Comparison of ENCODE assay signal across 13 cellular contexts in genomic region chr3:123318374-123318773, GRCh38.
A peak's percentile ranks its signal among the peaks of the same experiment; 100 is the strongest.
DNase-seq lines count a peak whose midpoint lies in the region; ATAC-seq, FAIRE-seq and TF ChIP-seq lines count a peak whose summit lies in the region.
"Had no signal": no experiment of that assay in that cellular context is flagged by ENCODE, and none has a peak within 500 bp of the region (broad histone marks: within the 10 kb centered on the region; RNA-seq: fewer than 3 reads in every experiment).

No MANE protein-coding gene starts in this region.

- H3K4me1 Mint-ChIP-seq in activated CD4-positive, alpha-beta T cell treated with anti-CD3 and anti-CD28 coated beads for 36 hours = no peaks in the 10 kb centered on the region
- H3K4me1 Mint-ChIP-seq in stimulated activated effector memory CD8-positive, alpha-beta T cell treated with anti-CD3 and anti-CD28 coated beads, Interleukin-12 subunit alpha, Interleukin-12 subunit beta, amount 100 ng/mL, for 72 hours = peaks cover 10% of the 10 kb centered on the region

- H2BK20ac ChIP-seq in H1 (ENCODE audit: low read length) = peak overlapping the region; percentile 91; the same call in 1 of the 2 replicates

- no peaks in the 10 kb centered on the region for H3K36me3 Mint-ChIP-seq in activated CD4-positive, alpha-beta T cell treated with anti-CD3 and anti-CD28 coated beads for 36 hours (ENCODE audit: low read depth)
- H3K36me3 Mint-ChIP-seq in stimulated activated effector memory CD8-positive, alpha-beta T cell treated with anti-CD3 and anti-CD28 coated beads, Interleukin-12 subunit alpha, Interleukin-12 subunit beta, amount 100 ng/mL, for 72 hours = no peaks in the 10 kb centered on the region
- H3K36me3 Mint-ChIP-seq: IgD-negative memory B cell had no signal

- no peaks in the 10 kb centered on the region for H3K79me1 ChIP-seq in H1 (ENCODE audit: low read depth, low read length)

- in situ Hi-C loops in GM23248 (cut with MboI) = no loop called here

- TF ChIP-seq POLR2A in H1 (IDR thresholded peaks at IDR 0.05; ENCODE audit: control extremely low read depth in 1 of 2, low read depth in 2 of 2, low read length in 2 of 2) = no peak

- TF ChIP-seq RAD21 in H1 (IDR thresholded peaks at IDR 0.05 in 1 of 2, conservative IDR thresholded peaks at IDR 0.05 in 1 of 2; ENCODE audit: low read depth in 2 of 2, low read length in 2 of 2) = no peak

- H3K4me3 ChIP-seq in BLaER1 (no peak overlapping the region), H1 (ENCODE audit: extremely low read depth in 1 of 4, insufficient read depth in 2 of 4, low read depth in 3 of 4, low read length in 4 of 4) (no peak overlapping the region), GM23248 (no peak overlapping the region)

- no peak for TF ChIP-seq EP300 in H1 (IDR thresholded peaks at IDR 0.05; ENCODE audit: borderline replicate concordance in 1 of 2, low read depth in 2 of 2, low read length in 2 of 2)

- H3K4me3 Mint-ChIP-seq in activated CD4-positive, alpha-beta T cell treated with anti-CD3 and anti-CD28 coated beads for 36 hours = no peak overlapping the region
- no peak overlapping the region for H3K4me3 Mint-ChIP-seq in stimulated activated effector memory CD8-positive, alpha-beta T cell treated with anti-CD3 and anti-CD28 coated beads, Interleukin-12 subunit alpha, Interleukin-12 subunit beta, amount 100 ng/mL, for 72 hours
- H3K4me3 Mint-ChIP-seq: CD4-positive, alpha-beta T cell; IgD-negative memory B cell had no signal

- H2BK15ac ChIP-seq in H1 (ENCODE audit: low read length) = peak overlapping the region; percentile 20; the same call in 1 of the 2 replicates

- no peak overlapping the region for H3K27ac Mint-ChIP-seq in activated CD4-positive, alpha-beta T cell treated with anti-CD3 and anti-CD28 coated beads for 36 hours
- peak overlapping the region; percentile 61 for H3K27ac Mint-ChIP-seq in stimulated activated effector memory CD8-positive, alpha-beta T cell treated with anti-CD3 and anti-CD28 coated beads, Interleukin-12 subunit alpha, Interleukin-12 subunit beta, amount 100 ng/mL, for 72 hours
- H3K27ac Mint-ChIP-seq: CD4-positive, alpha-beta T cell; IgD-negative memory B cell had no signal

- peaks cover 80% of the 10 kb centered on the region for H3K4me1 ChIP-seq in BLaER1
- H3K4me1 ChIP-seq in H1 (replicated peaks in 1 of 4; ENCODE audit: control insufficient read depth in 3 of 4, insufficient read depth in 4 of 4, low read length in 3 of 4) = peaks cover 19 to 39% (median 28%) of the 10 kb centered on the region in 4 experiments
- no peaks in the 10 kb centered on the region for H3K4me1 ChIP-seq in GM23248 (ENCODE audit: insufficient read depth)

- peak; percentile 51 for ATAC-seq in activated CD4-positive, alpha-beta T cell treated with anti-CD3 and anti-CD28 coated beads for 36 hours
- ATAC-seq in stimulated activated effector memory CD8-positive, alpha-beta T cell treated with anti-CD3 and anti-CD28 coated beads, Interleukin-12 subunit alpha, Interleukin-12 subunit beta, amount 100 ng/mL, for 72 hours = peak; percentile 52
- no peak for ATAC-seq in esophagus mucosa

- no peak overlapping the region for H2BK120ac ChIP-seq in H1 (replicated peaks; ENCODE audit: low read depth, low read length)

- no peak overlapping the region for H3K23ac ChIP-seq in H1 (ENCODE audit: insufficient read length)

- no peak for FAIRE-seq in H1 (lab: Jason Lieb, UNC)

- no peaks in the 10 kb centered on the region for H3K79me2 ChIP-seq in H1 (ENCODE audit: control insufficient read depth in 1 of 2, insufficient read depth in 2 of 2, low read length in 2 of 2)
- no peaks in the 10 kb centered on the region for H3K79me2 ChIP-seq in GM23248 (ENCODE audit: insufficient read depth)

- no peak overlapping the region for H4K8ac ChIP-seq in H1 (ENCODE audit: extremely low read depth, insufficient read depth, low read length)

- no peaks in the 10 kb centered on the region for H3F3A ChIP-seq in GM23248 (ENCODE audit: insufficient read depth)

- H4K91ac ChIP-seq in H1 (replicated peaks; ENCODE audit: insufficient read length, low read length) = peak overlapping the region; percentile 63

- no peak overlapping the region for H3K14ac ChIP-seq in H1 (ENCODE audit: insufficient read length)

- H3K4me2 ChIP-seq in BLaER1 = peak overlapping the region; percentile 46
- H3K4me2 ChIP-seq in H1 (ENCODE audit: insufficient read depth in 1 of 2, low read depth in 2 of 2, low read length in 2 of 2) = no peak overlapping the region
- no peak overlapping the region for H3K4me2 ChIP-seq in GM23248 (ENCODE audit: unreplicated experiment)

- H3K9me3 ChIP-seq in BLaER1 (no peaks in the 10 kb centered on the region), H1 (ENCODE audit: insufficient read depth in 2 of 2, low read depth in 1 of 2, low read length in 1 of 2) (no peaks in the 10 kb centered on the region), GM23248 (ENCODE audit: low read depth) (no peaks in the 10 kb centered on the region)

- CTCF ChIA-PET in activated CD4-positive, alpha-beta T cell treated with anti-CD3 and anti-CD28 coated beads for 36 hours (lab: Charles Lee) = interaction anchor here (0.9 kb wide), 1 partner anchor 265 kb away, joined by 3 read pairs; no protein-coding TSS in a partner anchor
- CTCF ChIA-PET in H1 (lab: Charles Lee; ENCODE audit: partially characterized antibody) = interaction anchor here (0.9 to 22.2 kb wide), 6 partner anchors 11 to 129 kb away, joined by 3 to 245 read pairs (median 5); no protein-coding TSS in a partner anchor

- H2BK5ac ChIP-seq in H1 (ENCODE audit: low read depth, low read length) = peak overlapping the region; percentile 47; the same call in 1 of the 2 replicates

- POLR2A ChIA-PET in activated CD4-positive, alpha-beta T cell treated with anti-CD3 and anti-CD28 coated beads for 36 hours (lab: Charles Lee) = no interaction called here
- POLR2A ChIA-PET in H1 (lab: Charles Lee; ENCODE audit: partially characterized antibody) = interaction anchor here (0.6 to 0.7 kb wide), 2 partner anchors 22 to 97 kb away, joined by 3 to 5 read pairs; no protein-coding TSS in a partner anchor

- no peak for TF ChIP-seq CTCF in H1 (IDR thresholded peaks at IDR 0.05; ENCODE audit: control extremely low read depth in 1 of 3, insufficient read depth in 1 of 3, low read depth in 1 of 3, low read length in 3 of 3)

- no peaks in the 10 kb centered on the region for H3K27me3 ChIP-seq in BLaER1
- no peaks in the 10 kb centered on the region; a peak in 1 of 7 replicates for H3K27me3 ChIP-seq in H1 (replicated peaks in 1 of 4; ENCODE audit: control insufficient read depth in 3 of 4, extremely low read depth in 1 of 4, insufficient read depth in 3 of 4, low read length in 3 of 4)
- H3K27me3 ChIP-seq in GM23248 (replicated peaks; ENCODE audit: insufficient read depth) = peaks cover 34% of the 10 kb centered on the region

- H3K27ac ChIP-seq in BLaER1 = no peak overlapping the region
- H3K27ac ChIP-seq in H1 (ENCODE audit: low read depth, low read length) = no peak overlapping the region
- H3K27ac ChIP-seq in GM23248 = no peak overlapping the region
- H3K27ac ChIP-seq: 22Rv1 had no signal

- DNase-seq in activated CD4-positive, alpha-beta T cell treated with anti-CD3 and anti-CD28 coated beads for 36 hours = peak; percentile 25
- no peak for DNase-seq in activated CD4-positive, alpha-beta T cell treated with anti-CD3 and anti-CD28 coated beads for 4 hours
- DNase-seq in H1 (ENCODE audit: low read depth in 1 of 2, low spot score in 2 of 2) = no peak
- DNase-seq in stimulated activated effector memory CD8-positive, alpha-beta T cell treated with anti-CD3 and anti-CD28 coated beads, Interleukin-12 subunit alpha, Interleukin-12 subunit beta, amount 100 ng/mL, for 72 hours (ENCODE audit: low spot score in 2 of 2) = no peak
- DNase-seq in GM23248 = no peak
- DNase-seq: Calu3; CD4-positive, alpha-beta T cell; DMS 273 treated with DMSO at 0.1 percent for 48 hours; H7 had no signal

- peak overlapping the region; percentile 49 for H3K4ac ChIP-seq in H1 (replicated peaks; ENCODE audit: insufficient read length, low read depth, low read length)

- peaks cover 2% of the 10 kb centered on the region for H3K27me3 Mint-ChIP-seq in activated CD4-positive, alpha-beta T cell treated with anti-CD3 and anti-CD28 coated beads for 36 hours

- no peaks in the 10 kb centered on the region for H3K36me3 ChIP-seq in BLaER1
- no peaks in the 10 kb centered on the region for H3K36me3 ChIP-seq in H1 (ENCODE audit: control insufficient read depth in 2 of 4, insufficient read depth in 4 of 4, low read length in 3 of 4)
- H3K36me3 ChIP-seq in GM23248 (ENCODE audit: low read depth) = no peaks in the 10 kb centered on the region

- no peaks in the 10 kb centered on the region for H3K9me2 ChIP-seq in GM23248 (ENCODE audit: insufficient read depth)

- H4K20me1 ChIP-seq in BLaER1 = no peaks in the 10 kb centered on the region
- H4K20me1 ChIP-seq in H1 (replicated peaks in 1 of 2; ENCODE audit: control insufficient read depth in 1 of 2, insufficient read depth in 2 of 2, low read length in 2 of 2) = no peaks in the 10 kb centered on the region
- no peaks in the 10 kb centered on the region for H4K20me1 ChIP-seq in GM23248 (ENCODE audit: insufficient read depth)

- H2AFZ ChIP-seq in H1 (ENCODE audit: low read length) (no peak overlapping the region), GM23248 (no peak overlapping the region)

- peak overlapping the region; percentile 53; the same call in 1 of the 2 replicates for H3K18ac ChIP-seq in H1 (ENCODE audit: extremely low read depth, low read length)

- peak overlapping the region; percentile 85; the same call in 1 of the 2 replicates for H2AK5ac ChIP-seq in H1 (ENCODE audit: low read depth, low read length)

- peak overlapping the region; percentile 84; the same call in 1 of the 2 replicates for H2BK12ac ChIP-seq in H1 (ENCODE audit: low read depth, low read length)

- no peak overlapping the region for H3K9ac ChIP-seq in BLaER1
- H3K9ac ChIP-seq in H1 (replicated peaks in 1 of 4; ENCODE audit: extremely low read depth in 1 of 4, low read depth in 3 of 4, low read length in 3 of 4) = no peak overlapping the region
- no peak overlapping the region for H3K9ac ChIP-seq in GM23248

- peaks cover 10% of the 10 kb centered on the region; the same call in 1 of the 2 replicates for H3K23me2 ChIP-seq in H1 (ENCODE audit: low read depth, low read length)

- intact Hi-C loops in activated CD4-positive, alpha-beta T cell treated with anti-CD3 and anti-CD28 coated beads for 36 hours (cut with DNase I, micrococcal nuclease) = no loop called here

- 86% methylated on average over 3 of the region's 3 CpGs; no CpG with 5 or more reads in 1 of the 2 experiments for WGBS in H1 (ENCODE audit: extremely low coverage in 1 of 2, insufficient coverage in 1 of 2, insufficient read length in 1 of 2, insufficient replicate concordance in 2 of 2, low coverage in 1 of 2, low lambda C conversion rate in 2 of 2, missing lambda C conversion rate in 1 of 2), 2 experiments
- WGBS in GM23248 (ENCODE audit: low coverage in 1 of 2, low lambda C conversion rate in 2 of 2, missing lambda C conversion rate in 2 of 2), 2 experiments = 45 to 50% methylated on average over 3 of the region's 3 CpGs

- H4K5ac ChIP-seq in H1 (ENCODE audit: insufficient read length, low read depth, low read length) = no peak overlapping the region

- H3K56ac ChIP-seq in H1 (replicated peaks; ENCODE audit: insufficient read length, low read depth, low read length) = no peak overlapping the region

- H3K9me3 Mint-ChIP-seq in activated CD4-positive, alpha-beta T cell treated with anti-CD3 and anti-CD28 coated beads for 36 hours (ENCODE audit: low read depth) = no peaks in the 10 kb centered on the region
- H3K9me3 Mint-ChIP-seq in stimulated activated effector memory CD8-positive, alpha-beta T cell treated with anti-CD3 and anti-CD28 coated beads, Interleukin-12 subunit alpha, Interleukin-12 subunit beta, amount 100 ng/mL, for 72 hours = no peaks in the 10 kb centered on the region
- H3K9me3 Mint-ChIP-seq: CD4-positive, alpha-beta T cell; IgD-negative memory B cell had no signal
